Comparison of ENCODE assay signal across 1 cellular context in the genomic region with DNA sequence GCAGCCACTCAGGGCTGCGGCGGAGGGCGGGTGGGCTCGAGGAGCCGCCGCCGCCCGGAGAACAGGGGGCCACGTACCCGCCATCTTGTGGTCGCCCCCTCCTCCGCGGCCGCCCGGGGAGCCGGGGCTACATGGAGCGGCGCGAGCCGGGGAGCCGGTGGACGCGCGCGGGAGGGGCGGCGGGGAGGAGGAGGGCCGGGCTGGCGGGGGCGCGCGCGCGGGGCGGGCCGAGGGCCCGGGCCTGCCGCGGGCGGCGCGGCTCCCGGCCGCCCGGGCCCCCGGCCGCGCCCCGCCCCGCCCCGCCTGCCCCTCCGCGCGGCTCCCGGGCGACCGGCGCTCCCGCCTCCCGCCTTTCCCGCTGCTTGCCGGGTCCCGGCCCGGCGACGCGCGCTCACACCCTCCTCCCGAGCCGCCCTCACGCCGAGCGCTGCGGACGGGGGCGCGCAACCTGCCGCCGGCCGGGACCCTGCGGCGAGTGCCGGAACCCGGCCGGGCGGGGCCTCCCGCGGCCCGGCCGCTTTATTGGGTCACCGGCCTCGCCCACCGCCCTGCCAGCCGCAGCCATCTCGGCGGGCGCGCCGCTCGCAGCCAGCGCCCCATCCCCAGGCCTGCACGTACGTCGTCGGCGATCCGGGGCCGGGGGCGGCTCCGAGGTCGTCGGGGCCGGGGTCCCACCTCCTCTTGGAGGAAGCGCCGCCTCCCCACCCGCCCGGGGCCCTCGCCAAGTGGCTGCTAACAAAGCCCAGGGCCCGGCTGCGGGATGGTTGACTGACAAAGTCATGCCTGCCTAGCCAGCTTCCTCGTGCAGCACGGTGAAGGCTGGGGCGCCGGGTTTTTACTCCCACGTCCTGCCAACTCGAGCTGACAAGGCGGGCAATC.
A peak's percentile ranks its signal among the peaks of the same experiment; 100 is the strongest.
TF ChIP-seq lines count a peak whose summit lies in the region.

TSS of gene PPP4R1 (minus strand) at position 159 of the 879 bp plus-strand sequence. CDS start at position 84, 75 bp downstream.

TF ChIP-seq in K562, 482 proteins besides CTCF, POLR2A, EP300 and RAD21 (continued from another document and continues in another):
- 0 out of 2 replicates have a peak, but pooled peaks have one; percentile 53 for TF ChIP-seq ZFPM2 (CRISPR knock-in tag; IDR thresholded peaks at IDR 0.05)
- peak; percentile 34 to 89 for TF ChIP-seq E2F6 (IDR thresholded peaks at IDR 0.05; ENCODE audit: borderline replicate concordance in 1 of 2, extremely low read depth in 1 of 2, insufficient read depth in 1 of 2, insufficient read length in 1 of 2, low read depth in 1 of 2, low read length in 1 of 2, poor library complexity in 1 of 2, severe bottlenecking in 1 of 2)
- peak; percentile 22; the same call in 1 of the 2 replicates for TF ChIP-seq EP400 (IDR thresholded peaks at IDR 0.05)
- TF ChIP-seq ZNF197 (CRISPR knock-in tag; IDR thresholded peaks at IDR 0.05; ENCODE audit: low read depth) = peak; percentile 37; the same call in 1 of the 2 replicates
- TF ChIP-seq GABPA (tag; conservative IDR thresholded peaks at IDR 0.05; ENCODE audit: low read depth) = peak; percentile 47; the same call in 1 of the 2 replicates
- TF ChIP-seq TBP (optimal IDR thresholded peaks at IDR 0.05; ENCODE audit: low read depth, low read length) = peak; percentile 16
- TF ChIP-seq ZNF384 (IDR thresholded peaks at IDR 0.05; ENCODE audit: low read depth, low read length) = no peak
- peak; percentile 49; the same call in 1 of the 2 replicates for TF ChIP-seq POLR2AphosphoS5 (IDR thresholded peaks at IDR 0.05; ENCODE audit: control insufficient read depth, insufficient read depth, low read depth, low read length)
- TF ChIP-seq MCM2 (IDR thresholded peaks at IDR 0.05; ENCODE audit: low read depth) = no peak
- peak; percentile 83 for TF ChIP-seq ZBTB7A (IDR thresholded peaks at IDR 0.05; ENCODE audit: borderline replicate concordance, control insufficient read depth, low read depth, low read length)
- TF ChIP-seq NELFE (IDR thresholded peaks at IDR 0.05; ENCODE audit: insufficient read depth, insufficient read length) = no peak
- TF ChIP-seq, protein P1, sequence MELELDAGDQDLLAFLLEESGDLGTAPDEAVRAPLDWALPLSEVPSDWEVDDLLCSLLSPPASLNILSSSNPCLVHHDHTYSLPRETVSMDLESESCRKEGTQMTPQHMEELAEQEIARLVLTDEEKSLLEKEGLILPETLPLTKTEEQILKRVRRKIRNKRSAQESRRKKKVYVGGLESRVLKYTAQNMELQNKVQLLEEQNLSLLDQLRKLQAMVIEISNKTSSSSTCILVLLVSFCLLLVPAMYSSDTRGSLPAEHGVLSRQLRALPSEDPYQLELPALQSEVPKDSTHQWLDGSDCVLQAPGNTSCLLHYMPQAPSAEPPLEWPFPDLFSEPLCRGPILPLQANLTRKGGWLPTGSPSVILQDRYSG (tag; conservative IDR thresholded peaks at IDR 0.05; ENCODE audit: low read depth) = peak; percentile 13; the same call in 1 of the 2 replicates
- TF ChIP-seq THRAP3 (IDR thresholded peaks at IDR 0.05; ENCODE audit: borderline replicate concordance) = no peak
- no peak for TF ChIP-seq HDAC2 (IDR thresholded peaks at IDR 0.05)
- TF ChIP-seq, protein P2, sequence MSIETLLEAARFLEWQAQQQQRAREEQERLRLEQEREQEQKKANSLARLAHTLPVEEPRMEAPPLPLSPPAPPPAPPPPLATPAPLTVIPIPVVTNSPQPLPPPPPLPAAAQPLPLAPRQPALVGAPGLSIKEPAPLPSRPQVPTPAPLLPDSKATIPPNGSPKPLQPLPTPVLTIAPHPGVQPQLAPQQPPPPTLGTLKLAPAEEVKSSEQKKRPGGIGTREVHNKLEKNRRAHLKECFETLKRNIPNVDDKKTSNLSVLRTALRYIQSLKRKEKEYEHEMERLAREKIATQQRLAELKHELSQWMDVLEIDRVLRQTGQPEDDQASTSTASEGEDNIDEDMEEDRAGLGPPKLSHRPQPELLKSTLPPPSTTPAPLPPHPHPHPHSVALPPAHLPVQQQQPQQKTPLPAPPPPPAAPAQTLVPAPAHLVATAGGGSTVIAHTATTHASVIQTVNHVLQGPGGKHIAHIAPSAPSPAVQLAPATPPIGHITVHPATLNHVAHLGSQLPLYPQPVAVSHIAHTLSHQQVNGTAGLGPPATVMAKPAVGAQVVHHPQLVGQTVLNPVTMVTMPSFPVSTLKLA (conservative IDR thresholded peaks at IDR 0.05) = peak in 1 of 2 experiments; percentile 21; a peak in 1 of 4 replicates
- peak; percentile 59 for TF ChIP-seq CCNT2 (IDR thresholded peaks at IDR 0.05; ENCODE audit: borderline replicate concordance, extremely low read depth, insufficient read length, low read depth, low read length)
- TF ChIP-seq TCF7L2 (IDR thresholded peaks at IDR 0.05; ENCODE audit: low read depth, low read length) = no peak
- TF ChIP-seq, protein P3, sequence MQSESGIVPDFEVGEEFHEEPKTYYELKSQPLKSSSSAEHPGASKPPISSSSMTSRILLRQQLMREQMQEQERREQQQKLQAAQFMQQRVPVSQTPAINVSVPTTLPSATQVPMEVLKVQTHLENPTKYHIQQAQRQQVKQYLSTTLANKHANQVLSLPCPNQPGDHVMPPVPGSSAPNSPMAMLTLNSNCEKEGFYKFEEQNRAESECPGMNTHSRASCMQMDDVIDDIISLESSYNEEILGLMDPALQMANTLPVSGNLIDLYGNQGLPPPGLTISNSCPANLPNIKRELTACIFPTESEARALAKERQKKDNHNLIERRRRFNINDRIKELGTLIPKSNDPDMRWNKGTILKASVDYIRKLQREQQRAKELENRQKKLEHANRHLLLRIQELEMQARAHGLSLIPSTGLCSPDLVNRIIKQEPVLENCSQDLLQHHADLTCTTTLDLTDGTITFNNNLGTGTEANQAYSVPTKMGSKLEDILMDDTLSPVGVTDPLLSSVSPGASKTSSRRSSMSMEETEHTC (IDR thresholded peaks at IDR 0.05) = no peak
- peak; percentile 56 for TF ChIP-seq RBBP5 (IDR thresholded peaks at IDR 0.05; ENCODE audit: borderline replicate concordance, insufficient read depth, low read length, poor library complexity, severe bottlenecking)
- peak in 1 of 3 experiments; percentile 17; a peak in 1 of 6 replicates for TF ChIP-seq ZBTB11 (CRISPR knock-in tag; IDR thresholded peaks at IDR 0.05)
- no peak for TF ChIP-seq CBFB (CRISPR knock-in tag; IDR thresholded peaks at IDR 0.05)
- peak in 1 of 2 experiments; percentile 11; a peak in 1 of 4 replicates for TF ChIP-seq HDAC1 (IDR thresholded peaks at IDR 0.05)
- TF ChIP-seq, protein P4, sequence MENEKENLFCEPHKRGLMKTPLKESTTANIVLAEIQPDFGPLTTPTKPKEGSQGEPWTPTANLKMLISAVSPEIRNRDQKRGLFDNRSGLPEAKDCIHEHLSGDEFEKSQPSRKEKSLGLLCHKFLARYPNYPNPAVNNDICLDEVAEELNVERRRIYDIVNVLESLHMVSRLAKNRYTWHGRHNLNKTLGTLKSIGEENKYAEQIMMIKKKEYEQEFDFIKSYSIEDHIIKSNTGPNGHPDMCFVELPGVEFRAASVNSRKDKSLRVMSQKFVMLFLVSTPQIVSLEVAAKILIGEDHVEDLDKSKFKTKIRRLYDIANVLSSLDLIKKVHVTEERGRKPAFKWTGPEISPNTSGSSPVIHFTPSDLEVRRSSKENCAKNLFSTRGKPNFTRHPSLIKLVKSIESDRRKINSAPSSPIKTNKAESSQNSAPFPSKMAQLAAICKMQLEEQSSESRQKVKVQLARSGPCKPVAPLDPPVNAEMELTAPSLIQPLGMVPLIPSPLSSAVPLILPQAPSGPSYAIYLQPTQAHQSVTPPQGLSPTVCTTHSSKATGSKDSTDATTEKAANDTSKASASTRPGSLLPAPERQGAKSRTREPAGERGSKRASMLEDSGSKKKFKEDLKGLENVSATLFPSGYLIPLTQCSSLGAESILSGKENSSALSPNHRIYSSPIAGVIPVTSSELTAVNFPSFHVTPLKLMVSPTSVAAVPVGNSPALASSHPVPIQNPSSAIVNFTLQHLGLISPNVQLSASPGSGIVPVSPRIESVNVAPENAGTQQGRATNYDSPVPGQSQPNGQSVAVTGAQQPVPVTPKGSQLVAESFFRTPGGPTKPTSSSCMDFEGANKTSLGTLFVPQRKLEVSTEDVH (IDR thresholded peaks at IDR 0.05; ENCODE audit: low read depth, partially characterized antibody) = no peak
- peak; percentile 74; the same call in 1 of the 2 replicates for TF ChIP-seq ZBTB9 (CRISPR knock-in tag; IDR thresholded peaks at IDR 0.05)
- peak; percentile 96 for TF ChIP-seq VEZF1 (CRISPR knock-in tag; IDR thresholded peaks at IDR 0.05)
- TF ChIP-seq ETV5 (CRISPR knock-in tag; IDR thresholded peaks at IDR 0.05; ENCODE audit: low read depth) = peak; percentile 20; the same call in 1 of the 2 replicates
- TF ChIP-seq ATF7 (IDR thresholded peaks at IDR 0.05) = peak; percentile 25; the same call in 1 of the 2 replicates
- 0 out of 2 replicates have a peak, but pooled peaks have one; percentile 6 for TF ChIP-seq ZNF583 (CRISPR knock-in tag; IDR thresholded peaks at IDR 0.05)
- no peak for TF ChIP-seq RBM39 (optimal IDR thresholded peaks at IDR 0.05; ENCODE audit: low read depth, low read length)
- 0 out of 2 replicates have a peak, but pooled peaks have one; percentile 19 for TF ChIP-seq ERF (CRISPR knock-in tag; IDR thresholded peaks at IDR 0.05)
- TF ChIP-seq PURB (CRISPR knock-in tag; IDR thresholded peaks at IDR 0.05; ENCODE audit: low read depth) = no peak
- TF ChIP-seq FOXA1 (IDR thresholded peaks at IDR 0.05; ENCODE audit: borderline replicate concordance) = no peak
- no peak for TF ChIP-seq JUND (IDR thresholded peaks at IDR 0.05; ENCODE audit: borderline replicate concordance, low read depth, low read length)
- TF ChIP-seq JUND (tag; IDR thresholded peaks at IDR 0.05; ENCODE audit: borderline replicate concordance, low read depth, low read length) = no peak
- peak in 1 of 2 experiments; percentile 84; a peak in 3 of 4 replicates for TF ChIP-seq NONO (IDR thresholded peaks at IDR 0.05; ENCODE audit: low read depth in 2 of 2, low read length in 1 of 2)
- TF ChIP-seq ZNF511 (CRISPR knock-in tag; IDR thresholded peaks at IDR 0.05) = no peak; the same call in none of the 2 replicates
- TF ChIP-seq RB1 (IDR thresholded peaks at IDR 0.05; ENCODE audit: low read depth) = peak; percentile 67
- no peak; a peak in 1 of 4 replicates for TF ChIP-seq SIN3A (IDR thresholded peaks at IDR 0.05; ENCODE audit: borderline replicate concordance in 2 of 2, control insufficient read depth in 1 of 2, low read depth in 2 of 2, low read length in 2 of 2)
- peak in 1 of 2 experiments; percentile 41; a peak in 1 of 4 replicates for TF ChIP-seq TEAD1 (CRISPR knock-in tag; IDR thresholded peaks at IDR 0.05)
